In genomic region chr9:117403848-117404247, GRCh38 we compare ENCODE assay signal across 1 cellular context.
TF ChIP-seq lines count a peak whose summit lies in the region.

No MANE protein-coding gene starts in this region.

TF ChIP-seq in WTC11, 78 proteins besides CTCF, POLR2A, EP300 and RAD21 (continued from another document):
- TF ChIP-seq, protein P1, sequence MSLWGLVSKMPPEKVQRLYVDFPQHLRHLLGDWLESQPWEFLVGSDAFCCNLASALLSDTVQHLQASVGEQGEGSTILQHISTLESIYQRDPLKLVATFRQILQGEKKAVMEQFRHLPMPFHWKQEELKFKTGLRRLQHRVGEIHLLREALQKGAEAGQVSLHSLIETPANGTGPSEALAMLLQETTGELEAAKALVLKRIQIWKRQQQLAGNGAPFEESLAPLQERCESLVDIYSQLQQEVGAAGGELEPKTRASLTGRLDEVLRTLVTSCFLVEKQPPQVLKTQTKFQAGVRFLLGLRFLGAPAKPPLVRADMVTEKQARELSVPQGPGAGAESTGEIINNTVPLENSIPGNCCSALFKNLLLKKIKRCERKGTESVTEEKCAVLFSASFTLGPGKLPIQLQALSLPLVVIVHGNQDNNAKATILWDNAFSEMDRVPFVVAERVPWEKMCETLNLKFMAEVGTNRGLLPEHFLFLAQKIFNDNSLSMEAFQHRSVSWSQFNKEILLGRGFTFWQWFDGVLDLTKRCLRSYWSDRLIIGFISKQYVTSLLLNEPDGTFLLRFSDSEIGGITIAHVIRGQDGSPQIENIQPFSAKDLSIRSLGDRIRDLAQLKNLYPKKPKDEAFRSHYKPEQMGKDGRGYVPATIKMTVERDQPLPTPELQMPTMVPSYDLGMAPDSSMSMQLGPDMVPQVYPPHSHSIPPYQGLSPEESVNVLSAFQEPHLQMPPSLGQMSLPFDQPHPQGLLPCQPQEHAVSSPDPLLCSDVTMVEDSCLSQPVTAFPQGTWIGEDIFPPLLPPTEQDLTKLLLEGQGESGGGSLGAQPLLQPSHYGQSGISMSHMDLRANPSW (CRISPR knock-in tag; conservative IDR thresholded peaks at IDR 0.05; ENCODE audit: low read depth): no peak
- TF ChIP-seq FOXP1 (CRISPR knock-in tag; IDR thresholded peaks at IDR 0.05; ENCODE audit: borderline replicate concordance) (no peak), IRF2 (CRISPR knock-in tag; IDR thresholded peaks at IDR 0.05; ENCODE audit: borderline replicate concordance, low read depth) (no peak), ZNF532 (CRISPR knock-in tag; IDR thresholded peaks at IDR 0.05; ENCODE audit: borderline replicate concordance) (no peak), ESRRA (CRISPR knock-in tag; IDR thresholded peaks at IDR 0.05; ENCODE audit: borderline replicate concordance) (no peak), TP53 (CRISPR knock-in tag; IDR thresholded peaks at IDR 0.05) (no peak), TEAD4 (CRISPR knock-in tag; IDR thresholded peaks at IDR 0.05) (no peak), GTF2I (CRISPR knock-in tag; conservative IDR thresholded peaks at IDR 0.05) (no peak)
